Comparison of ENCODE assay signal across 9 cellular contexts in the genomic region with DNA sequence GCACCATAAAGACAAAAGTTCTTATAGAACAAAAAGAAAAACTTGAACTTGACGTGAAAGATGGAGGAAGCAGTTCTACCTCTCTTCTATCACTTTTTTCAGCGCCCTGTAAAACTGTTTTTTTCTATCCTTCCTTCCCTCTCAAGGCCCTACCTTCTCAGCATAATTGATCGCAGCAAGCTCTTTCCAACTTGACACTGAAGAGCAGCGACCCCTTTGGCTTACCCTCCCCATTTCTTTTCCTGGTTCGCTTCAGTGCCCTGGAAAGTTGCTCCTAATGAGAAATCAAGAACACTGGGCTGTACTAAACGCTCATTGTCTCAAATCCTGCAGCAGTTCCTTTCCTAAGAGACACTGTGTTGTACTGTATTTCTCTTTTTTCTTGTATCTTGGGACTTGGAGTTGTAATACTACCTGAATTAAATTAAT.
DNase-seq lines count a peak whose midpoint lies in the region; TF ChIP-seq lines count a peak whose summit lies in the region.
"Had no signal": no experiment of that assay in that cellular context is flagged by ENCODE, and none has a peak within 500 bp of the region (broad histone marks: within the 10 kb centered on the region; RNA-seq: fewer than 3 reads in every experiment).

No MANE protein-coding gene starts in this region.

- 11 to 14% (median 13%) methylated on average over 6 of the region's 6 CpGs for WGBS in stomach, 5 donors

- no peaks in the 10 kb centered on the region for H3K9me3 Mint-ChIP-seq in activated CD4-positive, alpha-beta T cell treated with anti-CD3 and anti-CD28 coated beads, Interleukin-2, amount 10 ng/mL, durations not matched to agents 24 days and 14 days
- H3K9me3 Mint-ChIP-seq in activated CD4-positive, alpha-beta memory T cell treated with anti-CD3 and anti-CD28 coated beads for 36 hours, result no peaks in the 10 kb centered on the region

- no peak for TF ChIP-seq EP300 in stomach (IDR thresholded peaks at IDR 0.05)

- no peak overlapping the region for H3K27ac Mint-ChIP-seq in activated CD4-positive, alpha-beta T cell treated with anti-CD3 and anti-CD28 coated beads, Interleukin-2, amount 10 ng/mL, durations not matched to agents 24 days and 14 days
- no peak overlapping the region for H3K27ac Mint-ChIP-seq in activated CD4-positive, alpha-beta memory T cell treated with anti-CD3 and anti-CD28 coated beads for 36 hours

- CTCF ChIA-PET in activated CD4-positive, alpha-beta memory T cell treated with anti-CD3 and anti-CD28 coated beads for 36 hours (lab: Charles Lee), result interaction anchor here (1.2 kb wide), 1 partner anchor 537 kb away, joined by 3 read pairs; no protein-coding TSS in a partner anchor

- no peaks in the 10 kb centered on the region for H3K9me3 ChIP-seq in stomach
- H3K9me3 ChIP-seq in Karpas-422 (ENCODE audit: low read length), result no peaks in the 10 kb centered on the region
- no peaks in the 10 kb centered on the region for H3K9me3 ChIP-seq in WERI-Rb-1 (ENCODE audit: severe bottlenecking)

- TF ChIP-seq CTCF in stomach (IDR thresholded peaks at IDR 0.05) (no peak), WERI-Rb-1 (IDR thresholded peaks at IDR 0.05; ENCODE audit: low read depth, low read length) (no peak)

- H3K4me3 Mint-ChIP-seq in activated CD4-positive, alpha-beta T cell treated with anti-CD3 and anti-CD28 coated beads, Interleukin-2, amount 10 ng/mL, durations not matched to agents 24 days and 14 days, result peak overlapping the region; percentile 39
- H3K4me3 Mint-ChIP-seq in activated CD4-positive, alpha-beta memory T cell treated with anti-CD3 and anti-CD28 coated beads for 36 hours, result peak overlapping the region; percentile 71

- H3K79me2 ChIP-seq in Karpas-422 (ENCODE audit: low read length), result no peaks in the 10 kb centered on the region

- H2AFZ ChIP-seq in Karpas-422 (ENCODE audit: low read length), result no peak overlapping the region

- H3K4me3 ChIP-seq in stomach, result peak overlapping the region; percentile 71 to 83 (median 77)
- no peak overlapping the region for H3K4me3 ChIP-seq in Karpas-422 (ENCODE audit: low read length)
- no peak overlapping the region for H3K4me3 ChIP-seq in WERI-Rb-1 (ENCODE audit: low read depth, low read length)

- no peaks in the 10 kb centered on the region for H3K9me2 ChIP-seq in Karpas-422 (replicated peaks; ENCODE audit: insufficient read depth, low read length)

- H3K9ac ChIP-seq in Karpas-422 (ENCODE audit: low read length), result no peak overlapping the region

- H3K36me3 Mint-ChIP-seq in activated CD4-positive, alpha-beta T cell treated with anti-CD3 and anti-CD28 coated beads, Interleukin-2, amount 10 ng/mL, durations not matched to agents 24 days and 14 days (ENCODE audit: low read depth), result no peaks in the 10 kb centered on the region
- no peaks in the 10 kb centered on the region for H3K36me3 Mint-ChIP-seq in activated CD4-positive, alpha-beta memory T cell treated with anti-CD3 and anti-CD28 coated beads for 36 hours

- no peak overlapping the region for H3K4me2 ChIP-seq in Karpas-422 (ENCODE audit: low read depth, low read length, poor library complexity, severe bottlenecking)

- intact Hi-C loops in activated CD4-positive, alpha-beta T cell treated with anti-CD3 and anti-CD28 coated beads, Interleukin-2, amount 10 ng/mL, durations not matched to agents 24 days and 14 days (cut with micrococcal nuclease), result loop anchor here (10.0 kb wide), 4 partner anchors 303 to 1117 kb away; a partner anchor contains a TSS
- intact Hi-C loops in activated CD4-positive, alpha-beta memory T cell treated with anti-CD3 and anti-CD28 coated beads for 36 hours (cut with micrococcal nuclease), result loop anchor here (5.0 to 10.0 kb wide), 2 partner anchors 196 to 583 kb away; a partner anchor contains a TSS
- intact Hi-C loops in stomach (cut with DNase I; ENCODE audit: low total_unique reads), result no loop called here

- H3K36me3 ChIP-seq in stomach (no peaks in the 10 kb centered on the region), Karpas-422 (ENCODE audit: insufficient read depth, low read length) (no peaks in the 10 kb centered on the region), WERI-Rb-1 (no peaks in the 10 kb centered on the region)
- H3K36me3 ChIP-seq: BLaER1 treated with 17β-estradiol and CSF1 and Interleukin-3, amounts not matched to agents 10 nM and 100 nM had no signal

- H3K4me1 Mint-ChIP-seq in activated CD4-positive, alpha-beta T cell treated with anti-CD3 and anti-CD28 coated beads, Interleukin-2, amount 10 ng/mL, durations not matched to agents 24 days and 14 days, result peaks cover 18% of the 10 kb centered on the region
- H3K4me1 Mint-ChIP-seq in activated CD4-positive, alpha-beta memory T cell treated with anti-CD3 and anti-CD28 coated beads for 36 hours (ENCODE audit: low read depth), result peaks cover 27% of the 10 kb centered on the region

- no peak for DNase-seq in activated CD4-positive, alpha-beta T cell treated with anti-CD3 and anti-CD28 coated beads, Interleukin-2, amount 10 ng/mL, durations not matched to agents 24 days and 14 days
- no peak for DNase-seq in activated CD4-positive, alpha-beta T cell treated with anti-CD3 and anti-CD28 coated beads, Interleukin-2, amount 50 U/mL, for 48 hours
- no peak for DNase-seq in activated CD4-positive, alpha-beta memory T cell treated with anti-CD3 and anti-CD28 coated beads for 36 hours
- DNase-seq in kidney glomerular epithelial cell (lab: John Stamatoyannopoulos, UW) (peak; percentile 55), stomach (no peak), Karpas-422 (no peak), WERI-Rb-1 (no peak)
- no peak for DNase-seq in effector CD8-positive, alpha-beta T cell (lab: John Stamatoyannopoulos, UW)

- POLR2A ChIA-PET in activated CD4-positive, alpha-beta memory T cell treated with anti-CD3 and anti-CD28 coated beads for 36 hours (lab: Charles Lee), result interaction anchor here (1.0 kb wide), 1 partner anchor 184 kb away, joined by 3 read pairs; no protein-coding TSS in a partner anchor

- peaks cover 75% of the 10 kb centered on the region for H3K27me3 Mint-ChIP-seq in activated CD4-positive, alpha-beta T cell treated with anti-CD3 and anti-CD28 coated beads, Interleukin-2, amount 10 ng/mL, durations not matched to agents 24 days and 14 days
- peaks cover 34% of the 10 kb centered on the region for H3K27me3 Mint-ChIP-seq in activated CD4-positive, alpha-beta memory T cell treated with anti-CD3 and anti-CD28 coated beads for 36 hours

- H3K27ac ChIP-seq in stomach (peak overlapping the region; percentile 80 to 93 (median 89)), Karpas-422 (ENCODE audit: low read length) (no peak overlapping the region), WERI-Rb-1 (no peak overlapping the region)
- H3K27ac ChIP-seq: BLaER1 treated with 17β-estradiol and CSF1 and Interleukin-3, amounts not matched to agents 10 nM and 100 nM had no signal

- no peak for TF ChIP-seq POLR2A in stomach (IDR thresholded peaks at IDR 0.05)

- H3K4me1 ChIP-seq in stomach, result peaks cover 0 to 52% (median 23%) of the 10 kb centered on the region in 4 donors
- 0 out of 2 replicates have a peak, but pooled peaks cover 3% of the 10 kb centered on the region for H3K4me1 ChIP-seq in Karpas-422 (ENCODE audit: low read length)

- H4K20me1 ChIP-seq in Karpas-422 (ENCODE audit: insufficient read depth, low read depth, low read length), result no peaks in the 10 kb centered on the region

- H3K27me3 ChIP-seq in stomach (peaks cover 0 to 17% (median 0%) of the 10 kb centered on the region in 3 donors), Karpas-422 (ENCODE audit: low read length) (no peaks in the 10 kb centered on the region), WERI-Rb-1 (ENCODE audit: insufficient read depth, low read depth, severe bottlenecking) (peaks cover 32% of the 10 kb centered on the region)

Comparison
In these comparisons a context has a peak if more than half of its experiments do, and no peak if none do; other contexts are left out.
1. H3K27ac ChIP-seq: peak in stomach (5 of 5); none in Karpas-422 (single experiment) and WERI-Rb-1 (single experiment).
2. H3K4me3 ChIP-seq: peak in stomach (4 of 4); none in Karpas-422 (single experiment) and WERI-Rb-1 (single experiment).